In genomic region chr12:120979862-120980696, GRCh38 we compare ENCODE assay signal across 1 cellular context.
A peak's percentile ranks its signal among the peaks of the same experiment; 100 is the strongest.
TF ChIP-seq lines count a peak whose summit lies in the region.

No MANE protein-coding gene starts in this region.

TF ChIP-seq in GM12878, 131 proteins besides CTCF, POLR2A, EP300 and RAD21:
- TF ChIP-seq HSF1 (IDR thresholded peaks at IDR 0.05; ENCODE audit: low read depth, low read length) (no peak), REST (IDR thresholded peaks at IDR 0.05; ENCODE audit: low read depth, low read length) (peak; percentile 47; the same call in 1 of the 2 replicates), SKIL (IDR thresholded peaks at IDR 0.05; ENCODE audit: low read depth, poor library complexity, severe bottlenecking) (no peak)
